In genomic region chr6:26401987-26402658, GRCh38 we compare ENCODE assay signal across 8 cellular contexts.
DNase-seq lines count a peak whose midpoint lies in the region; ATAC-seq, FAIRE-seq and TF ChIP-seq lines count a peak whose summit lies in the region.

TSS of gene BTN3A1 (plus strand) at chr6:26402275. CDS start at chr6:26405564, 3,289 bp downstream.

- DNase-seq in NCI-H146 (lab: John Stamatoyannopoulos, UW) (peak; percentile 65), T-helper 22 cell (ENCODE audit: low read depth) (peak; percentile 43), astrocyte of the hippocampus (ENCODE audit: low read depth, low spot score) (peak; percentile 78), hepatic stellate cell (ENCODE audit: low spot score) (peak; percentile 65), retina (peak; percentile 87), D721Med (ENCODE audit: insufficient read length, low spot score) (no peak)

- no peak for FAIRE-seq in D721Med (lab: Jason Lieb, UNC)

- ATAC-seq in GM18499 (IDR thresholded peaks at IDR 0.05; ENCODE audit: insufficient read depth, unreplicated experiment) (peak; percentile 82), HG02798 (IDR thresholded peaks at IDR 0.05; ENCODE audit: poor library complexity, unreplicated experiment) (peak; percentile 92)

- no peak for TF ChIP-seq CTCF in D721Med (IDR thresholded peaks at IDR 0.05; ENCODE audit: insufficient read depth, missing control alignments)
